In genomic region chr19:1472227-1473055, GRCh38 we compare ENCODE assay signal across 13 cellular contexts. TPM values are rescaled to one million over a fixed set of nuclear protein-coding genes. Genes with fewer than 3 reads are reported as not detected.
DNase-seq lines count a peak whose midpoint lies in the region; ATAC-seq and TF ChIP-seq lines count a peak whose summit lies in the region.
"Had no signal": no experiment of that assay in that cellular context is flagged by ENCODE, and none has a peak within 500 bp of the region (broad histone marks: within the 10 kb centered on the region; RNA-seq: fewer than 3 reads in every experiment).

No MANE protein-coding gene starts in this region.

- peak overlapping the region in 2 of 3 donors; percentile 41 to 78 for H3K4me3 Mint-ChIP-seq in T-cell
- H3K4me3 Mint-ChIP-seq in naive B cell: peak overlapping the region in 5 of 8 donors; percentile 20 to 81 (median 36)
- H3K4me3 Mint-ChIP-seq in CD14-positive monocyte: peak overlapping the region in 1 of 2 donors; percentile 85
- H3K4me3 Mint-ChIP-seq: activated CD8-positive, alpha-beta T cell treated with anti-CD3 and anti-CD28 coated beads for 36 hours had no signal

- peaks cover 0 to 7% of the 10 kb centered on the region in 2 donors for H3K27me3 Mint-ChIP-seq in T-cell
- H3K27me3 Mint-ChIP-seq in naive B cell: peaks cover 0 to 11% (median 0%) of the 10 kb centered on the region in 3 donors
- peaks cover 32 to 67% (median 50%) of the 10 kb centered on the region in 3 donors for H3K27me3 Mint-ChIP-seq in CD14-positive monocyte (ENCODE audit: low read depth in 3 of 3)

- H3K9me3 Mint-ChIP-seq in T-cell: no peaks in the 10 kb centered on the region
- no peaks in the 10 kb centered on the region for H3K9me3 Mint-ChIP-seq in naive B cell
- peaks cover 0 to 16% (median 2%) of the 10 kb centered on the region in 7 donors for H3K9me3 Mint-ChIP-seq in CD14-positive monocyte
- H3K9me3 Mint-ChIP-seq: activated CD8-positive, alpha-beta T cell treated with anti-CD3 and anti-CD28 coated beads for 36 hours; activated T-helper 1 cell treated with anti-CD3 and anti-CD28 coated beads, Interleukin-12 subunit alpha, Interleukin-12 subunit beta, Interleukin-2, Interleukin-4 antibody, amounts not matched to agents 30 ng/mL and 10 ng/mL and 1 ng/mL, durations not matched to agents 14 hours and 24 hours and 36 hours had no signal

- H3K27ac Mint-ChIP-seq in T-cell: no peak overlapping the region
- H3K27ac Mint-ChIP-seq in naive B cell: no peak overlapping the region
- H3K27ac Mint-ChIP-seq in CD14-positive monocyte: no peak overlapping the region
- H3K27ac Mint-ChIP-seq: activated CD8-positive, alpha-beta T cell treated with anti-CD3 and anti-CD28 coated beads for 36 hours; activated T-helper 1 cell treated with anti-CD3 and anti-CD28 coated beads, Interleukin-12 subunit alpha, Interleukin-12 subunit beta, Interleukin-2, Interleukin-4 antibody, amounts not matched to agents 30 ng/mL and 10 ng/mL and 1 ng/mL, durations not matched to agents 14 hours and 24 hours and 36 hours had no signal

- POLR2A ChIA-PET in T-cell (lab: Charles Lee): no interaction called here

- no peaks in the 10 kb centered on the region for H3K36me3 Mint-ChIP-seq in T-cell
- no peaks in the 10 kb centered on the region for H3K36me3 Mint-ChIP-seq in naive B cell
- H3K36me3 Mint-ChIP-seq in CD14-positive monocyte: peaks cover 19 to 33% of the 10 kb centered on the region in 2 donors

- ATAC-seq in T-cell (replicated peaks in 1 of 4) (no peak), naive B cell (ENCODE audit: low read depth in 2 of 2) (no peak)
- ATAC-seq: activated CD8-positive, alpha-beta T cell treated with anti-CD3 and anti-CD28 coated beads for 36 hours had no signal

- H3K4me1 Mint-ChIP-seq in T-cell: peaks cover 16 to 26% (median 18%) of the 10 kb centered on the region in 3 donors
- peaks cover 10 to 27% (median 12%) of the 10 kb centered on the region in 3 donors for H3K4me1 Mint-ChIP-seq in naive B cell
- peaks cover 23% of the 10 kb centered on the region for H3K4me1 Mint-ChIP-seq in CD14-positive monocyte

- no peak for TF ChIP-seq CTCF in CD14-positive monocyte (IDR thresholded peaks at IDR 0.05)

- CTCF ChIA-PET in T-cell (lab: Charles Lee): no interaction called here

- DNase-seq in NCI-H748 (lab: John Stamatoyannopoulos, UW; ENCODE audit: unreplicated experiment) (peak; percentile 46), NCI-H748 treated with DMSO at 0.1 percent for 48 hours (lab: John Stamatoyannopoulos, UW) (no peak), T-cell (no peak), naive B cell (no peak), pons (ENCODE audit: low spot score) (no peak), CD14-positive monocyte (ENCODE audit: low spot score) (no peak)
- DNase-seq: activated CD8-positive, alpha-beta T cell treated with anti-CD3 and anti-CD28 coated beads for 36 hours; GDM1; KBM-7; NCI-H1417; OCI-M1; stimulated activated CD4-positive, alpha-beta T cell treated with anti-CD3 and anti-CD28 coated beads, Interleukin-2, amount 100 ng/mL, for 24 hours had no signal

- intact Hi-C loops in CD14-positive monocyte (cut with micrococcal nuclease): no loop called here

RNA-seq across cellular contexts. Expression of gene C19orf25, which starts 6.6 kb away (rescaled TPM):
- total RNA-seq in T-cell: 10 to 100 TPM; 30.8 to 76.2 (median 71.4) TPM
- polyA plus RNA-seq in naive B cell (ENCODE audit: low read depth in 6 of 6) (10 to 100 TPM; 39.0 to 78.2 (median 46.9) TPM), CD14-positive monocyte (10 to 100 TPM; 19.9 to 20.9 TPM)

RNA-seq across cellular contexts. Expression of gene PCSK4, which starts 17.7 kb away (rescaled TPM):
- 1 to 10 TPM; 5.2 to 9.8 (median 5.6) TPM for total RNA-seq in T-cell
- polyA plus RNA-seq in naive B cell (ENCODE audit: low read depth in 6 of 6) (under 1 TPM in 1 of 6 donors, not detected in 5; 0.09 TPM), CD14-positive monocyte (under 1 TPM in 1 of 2 donors, not detected in 1; 0.34 TPM)

RNA-seq across cellular contexts. Expression of gene REEP6, which starts 18.5 kb away (rescaled TPM):
- 1 to 10 TPM; 2.2 to 6.9 (median 5.5) TPM for total RNA-seq in T-cell
- polyA plus RNA-seq in naive B cell (ENCODE audit: low read depth in 6 of 6) (1 to 10 TPM in 2 of 6 donors, under 1 TPM in 4; 0.72 to 1.4 (median 0.90) TPM), CD14-positive monocyte (1 to 10 TPM in 1 of 2 donors, under 1 TPM in 1; 0.51 to 1.8 TPM)

RNA-seq across cellular contexts. Expression of gene APC2, which starts 22.5 kb away (rescaled TPM):
- total RNA-seq in T-cell: under 1 TPM; 0.08 to 0.29 (median 0.13) TPM
- polyA plus RNA-seq in naive B cell (ENCODE audit: low read depth in 6 of 6) (under 1 TPM in 1 of 6 donors, not detected in 5; 0.03 TPM), CD14-positive monocyte (not detected)

RNA-seq across cellular contexts. Expression of gene RPS15, which starts 34.2 kb away (rescaled TPM):
- total RNA-seq in T-cell: 1,000 to 10,000 TPM; 1,731 to 2,353 (median 2,282) TPM
- polyA plus RNA-seq in naive B cell (ENCODE audit: low read depth in 6 of 6) (1,000 to 10,000 TPM; 2,496 to 3,315 (median 3,022) TPM), CD14-positive monocyte (1,000 to 10,000 TPM; 1,318 to 1,526 TPM)
